ENCODE assay signal across 24 cellular contexts in the genomic region with DNA sequence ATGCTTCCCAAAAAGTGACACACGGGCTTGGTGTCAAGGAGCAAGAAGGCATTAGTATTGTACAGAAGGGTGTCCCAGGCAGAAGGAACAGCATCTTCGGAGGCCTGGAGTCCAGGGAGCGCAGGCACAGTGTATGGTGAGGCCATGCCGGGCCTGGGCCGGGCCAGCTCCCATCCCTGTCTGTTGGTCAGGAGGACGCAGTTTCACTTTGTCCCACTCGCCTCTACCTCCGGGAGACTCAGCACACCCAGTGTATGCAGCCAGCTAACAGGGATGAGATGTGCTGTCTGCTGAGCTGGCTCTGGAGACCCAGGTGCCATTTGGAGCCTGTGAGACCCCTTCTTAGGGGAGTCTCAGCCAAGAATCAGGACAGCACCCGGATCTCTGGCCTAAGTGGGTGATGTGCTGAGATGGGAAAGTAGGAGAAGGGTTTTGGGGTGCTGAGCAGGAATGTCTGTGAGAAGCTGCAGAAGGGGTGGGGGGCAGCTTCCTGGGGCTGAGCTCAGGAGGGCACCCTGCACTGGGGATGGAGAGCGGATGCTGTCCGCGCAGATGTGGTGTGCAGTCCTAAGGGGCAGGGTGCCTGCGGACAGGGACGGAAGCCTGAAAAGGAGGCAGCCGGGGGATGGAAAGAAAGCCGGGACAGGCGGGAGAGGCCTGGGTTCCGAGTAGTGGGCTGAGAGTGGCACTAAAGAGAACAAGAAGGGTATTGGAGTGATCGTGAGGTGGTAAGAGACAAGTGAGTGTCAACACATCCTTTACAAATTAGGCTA. TPM values are rescaled to one million over a fixed set of nuclear protein-coding genes. Genes with fewer than 3 reads are reported as not detected.
"Had no signal": no experiment of that assay in that cellular context is flagged by ENCODE, and none has a peak within 500 bp of the region (broad histone marks: within the 10 kb centered on the region; RNA-seq: fewer than 3 reads in every experiment).

No MANE protein-coding gene starts in this region.

- H3K9me3 ChIP-seq: esophagus muscularis mucosa, mucosa of descending colon, ovary, right lobe of liver, thyroid gland had no signal

- H3K9me3 Mint-ChIP-seq: activated CD4-positive, alpha-beta T cell treated with anti-CD3 and anti-CD28 coated beads, Interleukin-2, amount 10 ng/mL, durations not matched to agents 7 days and 5 days; activated naive CD4-positive, alpha-beta T cell treated with anti-CD3 and anti-CD28 coated beads for 36 hours; activated T-cell treated with anti-CD3 and anti-CD28 coated beads, Interleukin-2, amount 50 U/mL, for 24 hours; activated T-helper 2 cell treated with anti-CD3 and anti-CD28 coated beads, Interferon-gamma antibody, Interleukin-2, Interleukin-4, amounts not matched to agents 10 μg/mL and 5 μg/mL and 100 μg/mL, durations not matched to agents 14 hours and 24 hours and 36 hours; memory B cell; neural crest cell; stimulated activated memory B cell treated with anti-CD40 and anti-IgM and Interleukin-4, amounts not matched to agents 10 μg/mL and 1 μg/mL and 100 μg/mL, for 72 hours had no signal

- H3K4me3 ChIP-seq: breast epithelium, esophagus muscularis mucosa, heart right ventricle, left ventricle myocardium inferior, mucosa of descending colon, ovary, right lobe of liver, thyroid gland had no signal

- H3K4me1 Mint-ChIP-seq: activated CD4-positive, alpha-beta T cell treated with anti-CD3 and anti-CD28 coated beads, Interleukin-2, amount 10 ng/mL, durations not matched to agents 7 days and 5 days had no signal

- DNase-seq: cerebellar nuclear complex had no signal

- H3K36me3 Mint-ChIP-seq: memory B cell; naive B cell; stimulated activated memory B cell treated with anti-CD40 and anti-IgM and Interleukin-4, amounts not matched to agents 10 μg/mL and 1 μg/mL and 100 μg/mL, for 72 hours had no signal

- H3K36me3 ChIP-seq: breast epithelium, esophagus muscularis mucosa, heart right ventricle, left ventricle myocardium inferior, ovary, right lobe of liver, thyroid gland had no signal

- H3K27ac ChIP-seq: breast epithelium, esophagus muscularis mucosa, heart right ventricle, left ventricle myocardium inferior, ovary, right lobe of liver, thyroid gland had no signal

- H3K4me3 Mint-ChIP-seq: activated CD4-positive, alpha-beta T cell treated with anti-CD3 and anti-CD28 coated beads, Interleukin-2, amount 10 ng/mL, durations not matched to agents 7 days and 5 days; activated CD8-positive, alpha-beta T cell treated with anti-CD3 and anti-CD28 coated beads, Interleukin-2, amount 10 ng/mL, durations not matched to agents 7 days and 5 days; activated naive CD4-positive, alpha-beta T cell treated with anti-CD3 and anti-CD28 coated beads for 36 hours; activated T-cell treated with anti-CD3 and anti-CD28 coated beads, Interleukin-2, amount 50 U/mL, for 24 hours; memory B cell; neural crest cell; stimulated activated memory B cell treated with anti-CD40 and anti-IgM and Interleukin-4, amounts not matched to agents 10 μg/mL and 1 μg/mL and 100 μg/mL, for 72 hours had no signal

- H3K4me1 ChIP-seq: breast epithelium, left ventricle myocardium inferior, right lobe of liver, thyroid gland had no signal

- ATAC-seq: activated CD4-positive, CD25-positive, alpha-beta regulatory T cell treated with anti-CD3 and anti-CD28 coated beads, Interleukin-2, amount 50 U/mL, for 24 hours had no signal

- H3K27me3 ChIP-seq: ovary, right lobe of liver, thyroid gland had no signal

- H3K27ac Mint-ChIP-seq: activated CD4-positive, alpha-beta T cell treated with anti-CD3 and anti-CD28 coated beads, Interleukin-2, amount 10 ng/mL, durations not matched to agents 7 days and 5 days; activated CD8-positive, alpha-beta T cell treated with anti-CD3 and anti-CD28 coated beads, Interleukin-2, amount 10 ng/mL, durations not matched to agents 7 days and 5 days; activated naive CD4-positive, alpha-beta T cell treated with anti-CD3 and anti-CD28 coated beads for 36 hours; activated T-cell treated with anti-CD3 and anti-CD28 coated beads, Interleukin-2, amount 50 U/mL, for 24 hours; activated T-helper 2 cell treated with anti-CD3 and anti-CD28 coated beads, Interferon-gamma antibody, Interleukin-2, Interleukin-4, amounts not matched to agents 10 μg/mL and 5 μg/mL and 100 μg/mL, durations not matched to agents 14 hours and 24 hours and 36 hours; memory B cell; stimulated activated memory B cell treated with anti-CD40 and anti-IgM and Interleukin-4, amounts not matched to agents 10 μg/mL and 1 μg/mL and 100 μg/mL, for 72 hours had no signal

RNA-seq across cellular contexts. Expression of a gene that starts 25.7 kb away (rescaled TPM):
- total RNA-seq: activated CD8-positive, alpha-beta T cell treated with anti-CD3 and anti-CD28 coated beads, Interleukin-2, amount 10 ng/mL, durations not matched to agents 7 days and 5 days; activated naive CD4-positive, alpha-beta T cell treated with anti-CD3 and anti-CD28 coated beads for 36 hours; activated T-helper 2 cell treated with anti-CD3 and anti-CD28 coated beads, Interferon-gamma antibody, Interleukin-2, Interleukin-4, amounts not matched to agents 10 μg/mL and 5 μg/mL and 100 μg/mL, durations not matched to agents 14 hours and 24 hours and 36 hours; breast epithelium; endothelial cell of umbilical vein; esophagus muscularis mucosa; heart right ventricle; left ventricle myocardium inferior; mucosa of descending colon; neural crest cell; ovary; pulmonary artery endothelial cell; right lobe of liver; subcutaneous adipose tissue; urinary bladder had no signal
- polyA plus RNA-seq: endothelial cell of umbilical vein, heart right ventricle, small intestine, urinary bladder had no signal
